Comparison of ENCODE assay signal across 2 cellular contexts in the genomic region with DNA sequence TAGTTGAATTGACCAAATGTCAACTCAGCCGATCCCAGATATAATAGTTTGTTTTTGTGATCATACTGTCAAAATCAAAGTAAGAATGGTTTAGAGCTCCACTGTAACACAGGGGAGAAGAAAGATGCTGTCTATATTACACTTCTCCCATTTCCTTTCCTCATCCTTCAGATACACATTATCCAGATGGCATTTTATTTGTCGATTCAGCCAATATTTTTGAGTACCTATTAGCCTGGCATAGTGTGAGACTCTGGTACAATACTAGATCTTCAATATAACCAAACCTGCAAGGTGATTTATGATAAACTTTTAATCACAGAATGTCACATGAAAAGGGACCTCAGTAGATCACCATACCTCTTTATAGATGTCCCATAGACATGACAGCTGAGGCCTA.
TF ChIP-seq lines count a peak whose summit lies in the region.

No MANE protein-coding gene starts in this region.

TF ChIP-seq in GM23338, 12 proteins besides CTCF, POLR2A, EP300 and RAD21 (continued from another document):
- no peak for TF ChIP-seq JUNB (IDR thresholded peaks at IDR 0.05; ENCODE audit: unreplicated experiment)
- no peak for TF ChIP-seq NANOG (IDR thresholded peaks at IDR 0.05; ENCODE audit: borderline replicate concordance)
- TF ChIP-seq EZH2phosphoT487 (IDR thresholded peaks at IDR 0.05; ENCODE audit: unreplicated experiment): no peak
- no peak for TF ChIP-seq CREB1 (CRISPR knock-in tag; IDR thresholded peaks at IDR 0.05; ENCODE audit: low read depth)

TF ChIP-seq in endothelial cell of umbilical vein, 7 proteins besides CTCF, POLR2A, EP300 and RAD21 (continued from another document):
- TF ChIP-seq, protein P1, sequence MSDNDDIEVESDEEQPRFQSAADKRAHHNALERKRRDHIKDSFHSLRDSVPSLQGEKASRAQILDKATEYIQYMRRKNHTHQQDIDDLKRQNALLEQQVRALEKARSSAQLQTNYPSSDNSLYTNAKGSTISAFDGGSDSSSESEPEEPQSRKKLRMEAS (IDR thresholded peaks at IDR 0.05; ENCODE audit: insufficient read depth, insufficient read length): no peak
- TF ChIP-seq JUN (IDR thresholded peaks at IDR 0.05; ENCODE audit: borderline replicate concordance, insufficient read depth, insufficient read length, low read depth) (no peak), MYC (IDR thresholded peaks at IDR 0.05; ENCODE audit: low read depth, low read length) (no peak), GATA2 (IDR thresholded peaks at IDR 0.05; ENCODE audit: insufficient read depth, insufficient read length, low read depth, low read length) (no peak), EZH2 (IDR thresholded peaks at IDR 0.05; ENCODE audit: borderline replicate concordance, low read depth, low read length, severe bottlenecking) (no peak)
